ENCODE assay signal across 14 cellular contexts in genomic region chr13:64675256-64675892, GRCh38.
DNase-seq lines count a peak whose midpoint lies in the region; ATAC-seq, FAIRE-seq and TF ChIP-seq lines count a peak whose summit lies in the region.
"Had no signal": no experiment of that assay in that cellular context is flagged by ENCODE, and none has a peak within 500 bp of the region (broad histone marks: within the 10 kb centered on the region; RNA-seq: fewer than 3 reads in every experiment).

No MANE protein-coding gene starts in this region.

- peaks cover 28% of the 10 kb centered on the region for H3K4me1 ChIP-seq in RWPE2 (ENCODE audit: insufficient read depth, poor library complexity, severe bottlenecking)
- H3K4me1 ChIP-seq: testis had no signal

- in situ Hi-C loops in G401 (cut with HindIII; ENCODE audit: low sequenced_read_pairs), result no loop called here

- H3K36me3 ChIP-seq in RWPE2 (ENCODE audit: low read depth), result no peaks in the 10 kb centered on the region
- H3K36me3 ChIP-seq: SJCRH30 had no signal

- DNase-seq in H54 (ENCODE audit: insufficient read length, low spot score) (peak; percentile 10), RWPE2 (ENCODE audit: low spot score) (no peak), fibroblast of gingiva (ENCODE audit: low read depth) (peak; percentile 26), skeletal muscle cell (ENCODE audit: low read depth) (peak; percentile 72), NCI-H82 (lab: John Stamatoyannopoulos, UW) (no peak), G401 (ENCODE audit: low spot score) (no peak)
- no peak for DNase-seq in activated CD4-positive, alpha-beta T cell treated with anti-CD3 and anti-CD28 coated beads for 1 hour
- DNase-seq: activated CD4-positive, alpha-beta T cell treated with anti-CD3 and anti-CD28 coated beads for 36 hours; caudate nucleus; immature natural killer cell; NCI-H446 treated with DMSO at 0.1 percent for 48 hours; testis had no signal

- TF ChIP-seq POLR2A in H54 (IDR thresholded peaks at IDR 0.05; ENCODE audit: low read depth, low read length), result no peak

- H3K4me3 ChIP-seq in RWPE2 (ENCODE audit: severe bottlenecking) (no peak overlapping the region), skeletal muscle cell (ENCODE audit: low read depth, low read length) (no peak overlapping the region)
- H3K4me3 ChIP-seq: SJCRH30, testis had no signal

- TF ChIP-seq CTCF in RWPE2 (IDR thresholded peaks at IDR 0.05; ENCODE audit: poor library complexity, severe bottlenecking), result no peak

- ATAC-seq in RWPE2 (ENCODE audit: low read depth) (peak; percentile 94), GM18502 (IDR thresholded peaks at IDR 0.05; ENCODE audit: poor library complexity, unreplicated experiment) (no peak)
- ATAC-seq: activated CD4-positive, alpha-beta T cell treated with anti-CD3 and anti-CD28 coated beads for 36 hours had no signal

- no peaks in the 10 kb centered on the region for H3K27me3 ChIP-seq in RWPE2 (ENCODE audit: insufficient read depth, poor library complexity, severe bottlenecking)
- H3K27me3 ChIP-seq: SJCRH30, testis had no signal

- H3K9me3 ChIP-seq in RWPE2 (ENCODE audit: severe bottlenecking), result no peaks in the 10 kb centered on the region
- H3K9me3 ChIP-seq: SJCRH30, testis had no signal

- FAIRE-seq in H54 (lab: Jason Lieb, UNC), result peak; percentile 95

- peak overlapping the region; percentile 72 for H3K27ac ChIP-seq in RWPE2 (ENCODE audit: poor library complexity, severe bottlenecking)
- H3K27ac ChIP-seq: SJCRH30, testis had no signal

Comparison
In these comparisons a context has a peak if more than half of its experiments do, and no peak if none do; other contexts are left out.
1. DNase-seq: peak in H54 (single experiment), fibroblast of gingiva (single experiment) and skeletal muscle cell (single experiment); none in RWPE2 (single experiment), NCI-H82 (single experiment), activated CD4-positive, alpha-beta T cell treated with anti-CD3 and anti-CD28 coated beads for 1 hour (single experiment) and G401 (single experiment).